In genomic region chr18:9335255-9336045, GRCh38 we compare ENCODE assay signal across 8 cellular contexts. TPM values are rescaled to one million over a fixed set of nuclear protein-coding genes. Genes with fewer than 3 reads are reported as not detected.
DNase-seq lines count a peak whose midpoint lies in the region; TF ChIP-seq lines count a peak whose summit lies in the region.

No MANE protein-coding gene starts in this region.

- no peaks in the 10 kb centered on the region for H3K36me3 ChIP-seq in Peyer's patch

- H3K9me3 Mint-ChIP-seq in activated T-cell treated with anti-CD3 and anti-CD28 coated beads, Interleukin-2, amount 50 U/mL, for 24 hours, result no peaks in the 10 kb centered on the region
- H3K9me3 Mint-ChIP-seq in osteocyte (ENCODE audit: unreplicated experiment), result no peaks in the 10 kb centered on the region

- H3K27ac Mint-ChIP-seq in activated T-cell treated with anti-CD3 and anti-CD28 coated beads, Interleukin-2, amount 50 U/mL, for 24 hours, result peak overlapping the region; percentile 40
- peak overlapping the region; percentile 88 for H3K27ac Mint-ChIP-seq in osteocyte (ENCODE audit: unreplicated experiment)

- H3K27me3 Mint-ChIP-seq in activated T-cell treated with anti-CD3 and anti-CD28 coated beads, Interleukin-2, amount 50 U/mL, for 24 hours, result peaks cover 2% of the 10 kb centered on the region
- no peaks in the 10 kb centered on the region for H3K27me3 Mint-ChIP-seq in osteocyte (ENCODE audit: unreplicated experiment)

- TF ChIP-seq CTCF in Peyer's patch (IDR thresholded peaks at IDR 0.05) (no peak), epithelial cell of proximal tubule (conservative IDR thresholded peaks at IDR 0.05; ENCODE audit: low read depth, low read length) (no peak), osteocyte (IDR thresholded peaks at IDR 0.05) (no peak)

- H3K36me3 Mint-ChIP-seq in activated T-cell treated with anti-CD3 and anti-CD28 coated beads, Interleukin-2, amount 50 U/mL, for 24 hours (ENCODE audit: low read depth), result peaks cover 22% of the 10 kb centered on the region
- peaks cover 10% of the 10 kb centered on the region for H3K36me3 Mint-ChIP-seq in osteocyte (ENCODE audit: unreplicated experiment)

- TF ChIP-seq POLR2A in Peyer's patch (IDR thresholded peaks at IDR 0.05), result no peak

- H3K9me3 ChIP-seq in Peyer's patch, result no peaks in the 10 kb centered on the region

- no peak for DNase-seq in activated T-cell treated with anti-CD3 and anti-CD28 coated beads, Interleukin-2, amount 50 U/mL, for 24 hours
- DNase-seq in activated T-cell treated with anti-CD3 and anti-CD28 coated beads, Interleukin-2, amount 50 U/mL, for 48 hours, result no peak
- DNase-seq in Peyer's patch (no peak), epithelial cell of proximal tubule (ENCODE audit: low read depth) (no peak), osteocyte (ENCODE audit: extremely low spot score, unreplicated experiment) (no peak), GM19240 (ENCODE audit: insufficient read length, low spot score) (no peak), NCI-H446 treated with DMSO at 0.1 percent for 48 hours (lab: John Stamatoyannopoulos, UW) (no peak), cerebellar nuclear complex (lab: John Stamatoyannopoulos, UW) (no peak)

- peak overlapping the region; percentile 83 for H3K4me3 Mint-ChIP-seq in activated T-cell treated with anti-CD3 and anti-CD28 coated beads, Interleukin-2, amount 50 U/mL, for 24 hours
- peak overlapping the region; percentile 86 for H3K4me3 Mint-ChIP-seq in osteocyte (ENCODE audit: unreplicated experiment)

- H3K27me3 ChIP-seq in Peyer's patch, result no peaks in the 10 kb centered on the region

- H3K4me1 ChIP-seq in Peyer's patch, result peaks cover 0 to 7% (median 0%) of the 10 kb centered on the region in 4 donors

- H3K4me3 ChIP-seq in Peyer's patch (peak overlapping the region; percentile 73 to 81 (median 78)), epithelial cell of proximal tubule (ENCODE audit: low read depth, low read length) (peak overlapping the region; percentile 53)

- H3K4me1 Mint-ChIP-seq in activated T-cell treated with anti-CD3 and anti-CD28 coated beads, Interleukin-2, amount 50 U/mL, for 24 hours (ENCODE audit: low read depth), result peaks cover 30% of the 10 kb centered on the region
- peaks cover 20% of the 10 kb centered on the region for H3K4me1 Mint-ChIP-seq in osteocyte (ENCODE audit: unreplicated experiment)

- peak overlapping the region; percentile 73 to 83 (median 81) for H3K27ac ChIP-seq in Peyer's patch

RNA-seq across cellular contexts. Expression of gene TWSG1, which starts 0.9 kb away (rescaled TPM):
- total RNA-seq in Peyer's patch (10 to 100 TPM in 2 of 4 donors, 1 to 10 TPM in 2; 7.5 to 12.4 (median 10.5) TPM), epithelial cell of proximal tubule (40.5 and 47.8 TPM in 2 replicates), osteocyte (69.8 and 71.9 TPM in 2 replicates)
